ENCODE assay signal across 14 cellular contexts in the genomic region with DNA sequence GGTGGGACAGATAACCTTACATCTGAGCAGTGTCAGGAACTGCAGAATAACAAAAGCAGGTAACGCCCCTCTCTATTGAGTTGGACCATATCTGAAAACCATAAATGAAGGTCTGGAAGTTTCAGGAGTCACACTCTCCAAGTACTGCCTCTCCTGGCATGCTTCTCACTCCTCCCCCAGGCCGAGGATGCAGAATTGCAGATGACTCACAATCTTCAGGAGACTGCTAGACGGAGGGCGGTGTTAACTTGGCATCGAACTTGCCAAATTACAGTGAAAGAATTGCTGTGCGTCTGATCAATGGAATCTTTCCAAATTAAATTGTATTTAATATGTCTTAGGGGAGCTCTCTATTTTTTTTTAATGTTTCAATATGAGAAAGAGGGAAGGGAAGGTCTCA.
DNase-seq lines count a peak whose midpoint lies in the region; ATAC-seq and TF ChIP-seq lines count a peak whose summit lies in the region.
"Had no signal": no experiment of that assay in that cellular context is flagged by ENCODE, and none has a peak within 500 bp of the region (broad histone marks: within the 10 kb centered on the region; RNA-seq: fewer than 3 reads in every experiment).

No MANE protein-coding gene starts in this region.

- H3K4me3 ChIP-seq in right cardiac atrium (ENCODE audit: low read length) = no peak overlapping the region
- no peak overlapping the region for H3K4me3 ChIP-seq in hepatocyte
- H3K4me3 ChIP-seq in aorta (ENCODE audit: low read length in 2 of 2) = no peak overlapping the region
- H3K4me3 ChIP-seq: adrenal gland, heart right ventricle, vagina had no signal

- ATAC-seq in right cardiac atrium (peak; percentile 70 to 72), Right ventricle myocardium inferior (no peak), aorta (ENCODE audit: low FRiP score) (peak; percentile 69), GM18517 (IDR thresholded peaks at IDR 0.05; ENCODE audit: unreplicated experiment) (no peak)

- 47% methylated on average over 6 of the region's 6 CpGs for WGBS in right cardiac atrium
- WGBS in hepatocyte (ENCODE audit: low lambda C conversion rate, missing lambda C conversion rate) = 67% methylated on average over 6 of the region's 6 CpGs
- 19% methylated on average over 6 of the region's 6 CpGs for WGBS in aorta, 2 donors

- H3K27ac ChIP-seq in right cardiac atrium (ENCODE audit: low read length) (no peak overlapping the region), hepatocyte (no peak overlapping the region), aorta (ENCODE audit: low read depth in 1 of 2, low read length in 2 of 2) (no peak overlapping the region)
- H3K27ac ChIP-seq: adrenal gland, heart right ventricle, vagina had no signal

- DNase-seq in right cardiac atrium (peak; percentile 52 to 60 (median 55)), Right ventricle myocardium inferior (ENCODE audit: missing footprints) (no peak), astrocyte of the hippocampus (ENCODE audit: low read depth, low spot score) (peak; percentile 91), hepatocyte (ENCODE audit: low spot score) (peak; percentile 61), aorta (peak; percentile 79 to 83), medulla oblongata (ENCODE audit: extremely low spot score) (no peak), HuH-7 (ENCODE audit: low spot score) (no peak)
- DNase-seq: activated CD4-positive, alpha-beta T cell treated with anti-CD3 and anti-CD28 coated beads, Interleukin-2, amount 50 U/mL, for 48 hours; heart right ventricle; NCI-H146; RPMI8226 had no signal

- H3K9me3 ChIP-seq in right cardiac atrium (ENCODE audit: control insufficient read depth, low read length) (no peaks in the 10 kb centered on the region), hepatocyte (ENCODE audit: low read depth) (no peaks in the 10 kb centered on the region), aorta (ENCODE audit: control insufficient read depth, low read length) (no peaks in the 10 kb centered on the region)
- H3K9me3 ChIP-seq: adrenal gland, heart right ventricle, vagina had no signal

- H3K4me1 ChIP-seq in right cardiac atrium (ENCODE audit: control insufficient read depth, insufficient read depth, low read length) (no peaks in the 10 kb centered on the region), hepatocyte (ENCODE audit: insufficient read depth) (peaks cover 4% of the 10 kb centered on the region), aorta (ENCODE audit: control insufficient read depth in 1 of 2, insufficient read depth in 2 of 2, low read length in 2 of 2) (no peaks in the 10 kb centered on the region)
- H3K4me1 ChIP-seq: adrenal gland, vagina had no signal

- no peaks in the 10 kb centered on the region for H3K79me2 ChIP-seq in hepatocyte

- no peaks in the 10 kb centered on the region for H3K36me3 ChIP-seq in hepatocyte (replicated peaks; ENCODE audit: insufficient read depth, low read depth)
- H3K36me3 ChIP-seq in aorta (ENCODE audit: control insufficient read depth in 1 of 2, insufficient read depth in 2 of 2, low read length in 1 of 2) = no peaks in the 10 kb centered on the region
- H3K36me3 ChIP-seq: adrenal gland, heart right ventricle, vagina had no signal

- no peaks in the 10 kb centered on the region for H4K20me1 ChIP-seq in hepatocyte (ENCODE audit: insufficient read depth, poor library complexity, severe bottlenecking)

- H3K4me2 ChIP-seq in hepatocyte = no peak overlapping the region

- H3K9me2 ChIP-seq in hepatocyte (replicated peaks; ENCODE audit: insufficient read depth) = no peaks in the 10 kb centered on the region

- intact Hi-C loops in right cardiac atrium (cut with DNase I) = no loop called here
- intact Hi-C loops in Right ventricle myocardium inferior (cut with DNase I) = no loop called here
- intact Hi-C loops in aorta (cut with DNase I) = no loop called here

- no peak for TF ChIP-seq CTCF in hepatocyte (IDR thresholded peaks at IDR 0.05; ENCODE audit: poor library complexity)

- H3K27me3 ChIP-seq in right cardiac atrium (ENCODE audit: control insufficient read depth, insufficient read depth) (no peaks in the 10 kb centered on the region), hepatocyte (no peaks in the 10 kb centered on the region), aorta (ENCODE audit: control insufficient read depth in 1 of 2, insufficient read depth in 2 of 2, low read length in 1 of 2) (no peaks in the 10 kb centered on the region)
- H3K27me3 ChIP-seq: adrenal gland, vagina had no signal

- no peak overlapping the region for H2AFZ ChIP-seq in hepatocyte

Comparison
In these comparisons a context has a peak if more than half of its experiments do, and no peak if none do; other contexts are left out.
1. ATAC-seq: peak in right cardiac atrium (2 of 2) and aorta (single experiment); none in Right ventricle myocardium inferior (single experiment) and GM18517 (single experiment).
2. DNase-seq: peak in right cardiac atrium (3 of 3), astrocyte of the hippocampus (single experiment), hepatocyte (single experiment) and aorta (2 of 2); none in Right ventricle myocardium inferior (single experiment), medulla oblongata (single experiment) and HuH-7 (single experiment).